In genomic region chr5:39758426-39758825, GRCh38 we compare ENCODE assay signal across 29 cellular contexts.
"Had no signal": no experiment of that assay in that cellular context is flagged by ENCODE, and none has a peak within 500 bp of the region (broad histone marks: within the 10 kb centered on the region; RNA-seq: fewer than 3 reads in every experiment).

No MANE protein-coding gene starts in this region.

- H3K9me3 Mint-ChIP-seq: activated CD4-positive, alpha-beta T cell treated with anti-CD3 and anti-CD28 coated beads, Interleukin-2, amount 10 ng/mL, durations not matched to agents 24 days and 14 days; activated naive CD4-positive, alpha-beta T cell treated with anti-CD3 and anti-CD28 coated beads, Interleukin-2, amount 50 U/mL, for 72 hours; activated T-cell treated with anti-CD3 and anti-CD28 coated beads, Interleukin-2, amount 50 U/mL, for 4 hours had no signal

- H3K9ac ChIP-seq: KMS-11, SK-N-SH had no signal

- H3K27me3 ChIP-seq: cardiac muscle cell, SJCRH30 had no signal

- H3K4me3 Mint-ChIP-seq: activated CD4-positive, alpha-beta T cell treated with anti-CD3 and anti-CD28 coated beads, Interleukin-2, amount 10 ng/mL, durations not matched to agents 24 days and 14 days; activated CD8-positive, alpha-beta memory T cell treated with anti-CD3 and anti-CD28 coated beads, Interleukin-2, amount 10 ng/mL, durations not matched to agents 7 days and 5 days; activated naive CD8-positive, alpha-beta T cell treated with anti-CD3 and anti-CD28 coated beads, Interleukin-2, amount 50 U/mL, for 24 hours; activated T-cell treated with anti-CD3 and anti-CD28 coated beads, Interleukin-2, amount 50 U/mL, for 4 hours; brain; WTC11 had no signal

- H3K4me2 ChIP-seq: KMS-11, SK-N-SH had no signal

- H3K4me3 ChIP-seq: cardiac muscle cell, SJCRH30 had no signal

- H3K27ac ChIP-seq: cardiac muscle cell, KMS-11, SJCRH30 had no signal

- ATAC-seq: activated CD8-positive, alpha-beta memory T cell treated with anti-CD3 and anti-CD28 coated beads, Interleukin-2, amount 10 ng/mL, durations not matched to agents 7 days and 5 days; activated naive CD4-positive, alpha-beta T cell treated with anti-CD3 and anti-CD28 coated beads, Interleukin-2, amount 50 U/mL, for 72 hours; activated naive CD8-positive, alpha-beta T cell treated with anti-CD3 and anti-CD28 coated beads, Interleukin-2, amount 50 U/mL, for 24 hours; activated T-cell treated with anti-CD3 and anti-CD28 coated beads, Interleukin-2, amount 50 U/mL, for 4 hours; Panc1; WTC11 had no signal

- H3K36me3 ChIP-seq: cardiac muscle cell, SJCRH30 had no signal

- H3K27me3 Mint-ChIP-seq: activated CD8-positive, alpha-beta memory T cell treated with anti-CD3 and anti-CD28 coated beads, Interleukin-2, amount 10 ng/mL, durations not matched to agents 7 days and 5 days had no signal

- H3K36me3 Mint-ChIP-seq: activated CD8-positive, alpha-beta memory T cell treated with anti-CD3 and anti-CD28 coated beads, Interleukin-2, amount 10 ng/mL, durations not matched to agents 7 days and 5 days; activated naive CD4-positive, alpha-beta T cell treated with anti-CD3 and anti-CD28 coated beads, Interleukin-2, amount 50 U/mL, for 72 hours; brain had no signal

- H3K27ac Mint-ChIP-seq: activated CD4-positive, alpha-beta T cell treated with anti-CD3 and anti-CD28 coated beads, Interleukin-2, amount 10 ng/mL, durations not matched to agents 24 days and 14 days; activated CD8-positive, alpha-beta memory T cell treated with anti-CD3 and anti-CD28 coated beads, Interleukin-2, amount 10 ng/mL, durations not matched to agents 7 days and 5 days; activated naive CD4-positive, alpha-beta T cell treated with anti-CD3 and anti-CD28 coated beads, Interleukin-2, amount 50 U/mL, for 72 hours; activated naive CD8-positive, alpha-beta T cell treated with anti-CD3 and anti-CD28 coated beads, Interleukin-2, amount 50 U/mL, for 24 hours; brain; WTC11 had no signal

- H3K4me1 Mint-ChIP-seq: activated CD4-positive, alpha-beta T cell treated with anti-CD3 and anti-CD28 coated beads, Interleukin-2, amount 10 ng/mL, durations not matched to agents 24 days and 14 days; activated CD8-positive, alpha-beta memory T cell treated with anti-CD3 and anti-CD28 coated beads, Interleukin-2, amount 10 ng/mL, durations not matched to agents 7 days and 5 days; activated naive CD8-positive, alpha-beta T cell treated with anti-CD3 and anti-CD28 coated beads, Interleukin-2, amount 50 U/mL, for 24 hours; brain; WTC11 had no signal

- DNase-seq: activated CD4-positive, alpha-beta T cell treated with anti-CD3 and anti-CD28 coated beads, Interleukin-2, amount 10 ng/mL, durations not matched to agents 24 days and 14 days; activated CD4-positive, alpha-beta T cell treated with anti-CD3 and anti-CD28 coated beads, Interleukin-2, amount 50 U/mL, for 48 hours; activated CD4-positive, CD25-positive, alpha-beta regulatory T cell treated with anti-CD3 and anti-CD28 coated beads, Interleukin-2, amount 50 U/mL, for 72 hours; activated CD8-positive, alpha-beta memory T cell treated with anti-CD3 and anti-CD28 coated beads, Interleukin-2, amount 10 ng/mL, durations not matched to agents 7 days and 5 days; activated effector memory CD4-positive, alpha-beta T cell treated with anti-CD3 and anti-CD28 coated beads, Interleukin-2, amount 50 U/mL, for 16 hours; activated naive CD4-positive, alpha-beta T cell treated with Interleukin-2 at 50 U/mL for 16 hours; activated naive CD8-positive, alpha-beta T cell treated with anti-CD3 and anti-CD28 coated beads, Interleukin-2, amount 50 U/mL, for 24 hours; activated T-cell treated with anti-CD3 and anti-CD28 coated beads, Interleukin-2, amount 50 U/mL, for 4 hours; amygdala; NCI-H1092; NCI-H1417; NCI-H1930; NCI-H2171; NCI-H2227 treated with DMSO at 0.1 percent for 48 hours; NCI-H446 treated with DMSO at 0.1 percent for 48 hours; NCI-H524 treated with DMSO at 0.1 percent for 48 hours; NCI-H82; NK-92 treated with Interleukin-12 subunit alpha and Interleukin-12 subunit beta, amount 100 ng/mL, for 24 hours; Right ventricle myocardium superior; RPMI8226; SJCRH30; SK-N-SH; T-helper 1 cell had no signal

- H3K9me3 ChIP-seq: SK-N-SH had no signal
